11 cellular contexts compared by ENCODE assay signal in genomic region chr10:46520941-46521340, GRCh38. TPM values are rescaled to one million over a fixed set of nuclear protein-coding genes. Genes with fewer than 3 reads are reported as not detected.
DNase-seq lines count a peak whose midpoint lies in the region; ATAC-seq and TF ChIP-seq lines count a peak whose summit lies in the region.
"Had no signal": no experiment of that assay in that cellular context is flagged by ENCODE, and none has a peak within 500 bp of the region (broad histone marks: within the 10 kb centered on the region; RNA-seq: fewer than 3 reads in every experiment).

No MANE protein-coding gene starts in this region.

- H3K4me3 ChIP-seq in SK-N-SH (ENCODE audit: low read depth in 2 of 2, low read length in 1 of 2), result no peak overlapping the region
- H3K4me3 ChIP-seq in hepatocyte, result no peak overlapping the region

- DNase-seq in A172 (ENCODE audit: low spot score) (peak; percentile 83), G401 (ENCODE audit: low spot score) (peak; percentile 98), SK-N-SH (peak; percentile 53), head of caudate nucleus (peak in 24 of 42 donors; percentile 8 to 59 (median 30)), HUDEP-2 (lab: John Stamatoyannopoulos, UW; ENCODE audit: unreplicated experiment in 76 of 76) (no peak), hepatocyte (ENCODE audit: low spot score) (no peak), amniotic stem cell (lab: John Stamatoyannopoulos, UW) (no peak)

- no peaks in the 10 kb centered on the region for H3K9me3 ChIP-seq in SK-N-SH
- no peaks in the 10 kb centered on the region for H3K9me3 ChIP-seq in hepatocyte (ENCODE audit: low read depth)

- H3K4me2 ChIP-seq in SK-N-SH, result no peak overlapping the region
- H3K4me2 ChIP-seq in hepatocyte, result no peak overlapping the region

- TF ChIP-seq RAD21 in SK-N-SH (IDR thresholded peaks at IDR 0.05; ENCODE audit: low read length), result no peak

- H2AFZ ChIP-seq in SK-N-SH (ENCODE audit: low read depth) (no peak overlapping the region), hepatocyte (no peak overlapping the region)

- TF ChIP-seq CTCF in SK-N-SH (IDR thresholded peaks at IDR 0.05) (no peak), hepatocyte (IDR thresholded peaks at IDR 0.05; ENCODE audit: poor library complexity) (no peak)

- H3K36me3 ChIP-seq in SK-N-SH (replicated peaks in 1 of 2; ENCODE audit: control insufficient read depth in 1 of 2, insufficient read depth in 2 of 2, low read length in 1 of 2) (no peaks in the 10 kb centered on the region), hepatocyte (replicated peaks; ENCODE audit: insufficient read depth, low read depth) (no peaks in the 10 kb centered on the region)

- POLR2A ChIA-PET in SK-N-SH (lab: Yijun Ruan, JAX), result no interaction called here

- H3K9me2 ChIP-seq in SK-N-SH (no peaks in the 10 kb centered on the region), hepatocyte (replicated peaks; ENCODE audit: insufficient read depth) (no peaks in the 10 kb centered on the region)

- no peak for ATAC-seq in GM21825 (IDR thresholded peaks at IDR 0.05; ENCODE audit: unreplicated experiment)
- ATAC-seq: HCT116 had no signal

- TF ChIP-seq EP300 in SK-N-SH (IDR thresholded peaks at IDR 0.05; ENCODE audit: borderline replicate concordance in 1 of 2, low read depth in 1 of 2, low read length in 1 of 2), result no peak; a peak in 1 of 4 replicates

- H3K9ac ChIP-seq in SK-N-SH, result no peak overlapping the region

- in situ Hi-C loops in G401 (cut with HindIII; ENCODE audit: low sequenced_read_pairs), result no loop called here

- H3K79me2 ChIP-seq in SK-N-SH (ENCODE audit: insufficient read depth), result no peaks in the 10 kb centered on the region
- H3K79me2 ChIP-seq in hepatocyte, result no peaks in the 10 kb centered on the region

- no peak overlapping the region for H3K27ac ChIP-seq in SK-N-SH (ENCODE audit: low read depth in 2 of 2, low read length in 1 of 2)
- no peak overlapping the region for H3K27ac ChIP-seq in hepatocyte

- peaks cover 13% of the 10 kb centered on the region for H3F3A ChIP-seq in SK-N-SH (replicated peaks; ENCODE audit: insufficient read depth)

- H3K27me3 ChIP-seq in SK-N-SH (ENCODE audit: insufficient read depth) (no peaks in the 10 kb centered on the region), hepatocyte (no peaks in the 10 kb centered on the region)

- H3K4me1 ChIP-seq in SK-N-SH (ENCODE audit: control insufficient read depth in 1 of 2, insufficient read depth in 2 of 2, low read depth in 1 of 2, low read length in 1 of 2) (peaks cover 22 to 24% of the 10 kb centered on the region in 2 experiments; a peak in 3 of 4 replicates), hepatocyte (ENCODE audit: insufficient read depth) (peaks cover 15% of the 10 kb centered on the region)

- H4K20me1 ChIP-seq in SK-N-SH (ENCODE audit: insufficient read depth) (no peaks in the 10 kb centered on the region), hepatocyte (ENCODE audit: insufficient read depth, poor library complexity, severe bottlenecking) (no peaks in the 10 kb centered on the region)

- 49% methylated on average over 5 of the region's 5 CpGs for WGBS in SK-N-SH (ENCODE audit: low lambda C conversion rate)
- 80% methylated on average over 5 of the region's 5 CpGs for WGBS in hepatocyte (ENCODE audit: low lambda C conversion rate, missing lambda C conversion rate)

- intact Hi-C loops in head of caudate nucleus (cut with DNase I), result no loop called here

- CTCF ChIA-PET in SK-N-SH (lab: Yijun Ruan, JAX), result no interaction called here

TF ChIP-seq in SK-N-SH, 30 proteins besides CTCF, POLR2A, EP300 and RAD21:
- TF ChIP-seq GABPA (IDR thresholded peaks at IDR 0.05; ENCODE audit: low read depth) (no peak), RFX5 (IDR thresholded peaks at IDR 0.05; ENCODE audit: low read length) (no peak), NRF1 (IDR thresholded peaks at IDR 0.05; ENCODE audit: low read depth, low read length) (no peak), PBX3 (IDR thresholded peaks at IDR 0.05) (no peak), TCF12 (IDR thresholded peaks at IDR 0.05) (peak; percentile 65), SMC3 (IDR thresholded peaks at IDR 0.05; ENCODE audit: low read depth, low read length) (no peak), FOXJ3 (CRISPR knock-in tag; IDR thresholded peaks at IDR 0.05) (0 out of 2 replicates have a peak, but pooled peaks have one; percentile 8), REST (IDR thresholded peaks at IDR 0.05; ENCODE audit: low read depth, low read length) (no peak), NFIC (IDR thresholded peaks at IDR 0.05; ENCODE audit: borderline replicate concordance) (peak; percentile 90)
TF ChIP-seq in SK-N-SH: peak in this region for 3.

RNA-seq across cellular contexts. Expression of gene GPRIN2, which starts 35.5 kb away (rescaled TPM):
- total RNA-seq in A172 (2014; rRNA removed; shearing (Covaris generic)), result not detected in 2 replicates
- total RNA-seq in G401 (2014; rRNA removed; shearing (Covaris generic)), result not detected in 2 replicates
- polyA plus RNA-seq in SK-N-SH (2012; rRNA removed) (0.03 TPM in 1 of 2 replicates, not detected in the other), hepatocyte (13.7 and 15.0 TPM in 2 replicates)
- polyA plus RNA-seq in SK-N-SH (2012; cell fraction: cytosol; rRNA removed), result 0.01 TPM in 1 of 2 replicates, not detected in the other
- 0.06 and 0.13 TPM in 2 replicates for polyA plus RNA-seq in SK-N-SH (2012; cell fraction: nucleus; rRNA removed)
- 13.0 and 23.4 TPM in 2 replicates for total RNA-seq in hepatocyte
- total RNA-seq: activated CD8-positive, alpha-beta memory T cell treated with anti-CD3 and anti-CD28 coated beads for 36 hours; CD8-positive, alpha-beta memory T cell had no signal
- polyA plus RNA-seq: CD8-positive, alpha-beta memory T cell had no signal

RNA-seq across cellular contexts. Expression of gene NPY4R, which starts 55.2 kb away (rescaled TPM):
- total RNA-seq in A172 (2014; rRNA removed; shearing (Covaris generic)), result 0.09 and 0.17 TPM in 2 replicates
- not detected in 2 replicates for total RNA-seq in G401 (2014; rRNA removed; shearing (Covaris generic))
- 0.03 and 0.06 TPM in 2 replicates for polyA plus RNA-seq in SK-N-SH (2012; rRNA removed)
- polyA plus RNA-seq in SK-N-SH (2012; cell fraction: cytosol; rRNA removed), result 0.01 and 0.09 TPM in 2 replicates
- polyA plus RNA-seq in SK-N-SH (2012; cell fraction: nucleus; rRNA removed), result 0.04 and 0.08 TPM in 2 replicates
- 0.12 and 0.87 TPM in 2 replicates for total RNA-seq in hepatocyte
- 0.07 TPM in 1 of 2 replicates, not detected in the other for polyA plus RNA-seq in hepatocyte
- total RNA-seq: activated CD8-positive, alpha-beta memory T cell treated with anti-CD3 and anti-CD28 coated beads for 36 hours; CD8-positive, alpha-beta memory T cell had no signal
- polyA plus RNA-seq: CD8-positive, alpha-beta memory T cell had no signal

RNA-seq across cellular contexts. Expression of gene SYT15, which starts 58.0 kb away (rescaled TPM):
- not detected in 2 replicates for total RNA-seq in A172 (2014; rRNA removed; shearing (Covaris generic))
- not detected in 2 replicates for total RNA-seq in G401 (2014; rRNA removed; shearing (Covaris generic))
- polyA plus RNA-seq in SK-N-SH (2012; rRNA removed) (0.07 and 0.11 TPM in 2 replicates), hepatocyte (1.1 and 1.2 TPM in 2 replicates)
- 0.05 and 0.09 TPM in 2 replicates for polyA plus RNA-seq in SK-N-SH (2012; cell fraction: cytosol; rRNA removed)
- polyA plus RNA-seq in SK-N-SH (2012; cell fraction: nucleus; rRNA removed), result 0.21 and 0.44 TPM in 2 replicates
- 0.24 and 2.9 TPM in 2 replicates for total RNA-seq in hepatocyte

Comparison
In these comparisons a context has a peak if more than half of its experiments do, and no peak if none do; other contexts are left out.
1. DNase-seq: peak in A172 (single experiment), G401 (single experiment), SK-N-SH (single experiment) and head of caudate nucleus (24 of 42); none in HUDEP-2 (0 of 76), hepatocyte (single experiment) and amniotic stem cell (single experiment).
2. RNA of gene GPRIN2, which starts 35.5 kb away (total RNA-seq): 13.0 to 23.4 TPM in hepatocyte; not detected in A172 and not detected in G401; every median in the first group is over 10 times any median in the second.